ENCODE assay signal across 5 cellular contexts in genomic region chr19:52484111-52484743, GRCh38. TPM values are rescaled to one million over a fixed set of nuclear protein-coding genes. Genes with fewer than 3 reads are reported as not detected.
"Had no signal": no experiment of that assay in that cellular context is flagged by ENCODE, and none has a peak within 500 bp of the region (broad histone marks: within the 10 kb centered on the region; RNA-seq: fewer than 3 reads in every experiment).

No MANE protein-coding gene starts in this region.

RNA-seq across cellular contexts. Expression of gene ZNF578, which starts 30.9 kb away (rescaled TPM):
- total RNA-seq: HepG2, PC-3 had no signal
- polyA plus RNA-seq: HepG2 had no signal

RNA-seq across cellular contexts. Expression of gene ZNF534, which starts 55.3 kb away (rescaled TPM):
- total RNA-seq: IMR-90, PC-3, SK-MEL-5 had no signal
- polyA plus RNA-seq: IMR-90, SK-N-SH had no signal
